Comparison of ENCODE assay signal across 20 cellular contexts in the genomic region with DNA sequence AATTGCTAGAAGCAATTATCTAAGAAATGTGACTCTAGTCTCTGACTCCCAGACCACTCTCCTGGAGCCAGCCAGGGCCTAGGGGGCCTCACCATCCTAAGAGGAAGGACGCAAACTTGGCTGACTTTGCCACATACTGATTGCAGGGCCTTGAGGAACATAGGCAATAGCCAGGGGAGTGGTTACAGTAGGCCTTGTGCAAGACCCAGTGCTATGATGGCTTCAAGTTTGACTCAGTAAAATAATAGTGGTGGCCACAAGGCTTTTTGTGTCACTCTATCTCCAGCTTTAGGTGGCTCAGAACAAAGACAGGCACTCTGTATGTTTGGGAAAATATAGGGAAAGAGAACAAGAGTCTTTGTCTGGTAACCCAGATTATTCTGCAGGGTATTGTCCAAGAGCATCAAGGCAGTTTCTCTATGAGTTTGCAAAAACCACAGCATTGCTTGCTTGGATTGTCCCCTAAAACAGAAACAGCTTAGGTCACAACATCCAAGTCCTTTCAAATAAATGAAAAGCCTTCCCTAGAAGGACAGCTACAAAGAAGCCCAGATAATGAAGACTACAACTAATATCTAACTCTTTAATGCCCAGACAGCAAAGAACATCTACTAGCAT.
A peak's percentile ranks its signal among the peaks of the same experiment; 100 is the strongest.
DNase-seq lines count a peak whose midpoint lies in the region; ATAC-seq and TF ChIP-seq lines count a peak whose summit lies in the region.
"Had no signal": no experiment of that assay in that cellular context is flagged by ENCODE, and none has a peak within 500 bp of the region (broad histone marks: within the 10 kb centered on the region; RNA-seq: fewer than 3 reads in every experiment).

No MANE protein-coding gene starts in this region.

- TF ChIP-seq EP300 in upper lobe of left lung (IDR thresholded peaks at IDR 0.05) = no peak

- H2AFZ ChIP-seq in neural progenitor cell (replicated peaks) = no peak overlapping the region

- H3K27ac ChIP-seq in epithelial cell of prostate (peak overlapping the region; percentile 52), upper lobe of left lung (no peak overlapping the region), spleen (no peak overlapping the region), neural progenitor cell (no peak overlapping the region)
- H3K27ac ChIP-seq: SJSA1, vagina, WERI-Rb-1 had no signal

- H3K9me3 ChIP-seq in upper lobe of left lung = no peaks in the 10 kb centered on the region
- no peaks in the 10 kb centered on the region for H3K9me3 ChIP-seq in spleen
- no peaks in the 10 kb centered on the region for H3K9me3 ChIP-seq in neural progenitor cell (ENCODE audit: low read depth)
- H3K9me3 ChIP-seq: MG63, SJSA1, vagina had no signal

- H3K4me1 ChIP-seq in upper lobe of left lung (no peaks in the 10 kb centered on the region), spleen (no peaks in the 10 kb centered on the region), neural progenitor cell (peaks cover 8% of the 10 kb centered on the region)
- H3K4me1 ChIP-seq: SJSA1, vagina had no signal

- DNase-seq in epithelial cell of prostate (ENCODE audit: low read depth, low spot score) (no peak), upper lobe of left lung (no peak), endothelial cell (ENCODE audit: low spot score) (no peak), spleen (no peak), neural progenitor cell (ENCODE audit: low spot score) (no peak)
- DNase-seq: central memory CD4-positive, alpha-beta T cell; left colon; MG63; naive thymus-derived CD4-positive, alpha-beta T cell; NCI-H2107; NK-92 treated with Interleukin-12 subunit alpha and Interleukin-12 subunit beta, amount 100 ng/mL, for 24 hours; stimulated activated CD4-positive, alpha-beta T cell treated with anti-CD3 and anti-CD28 coated beads, Interleukin-2, amount 100 ng/mL, for 48 hours; WERI-Rb-1 had no signal

- intact Hi-C loops in spleen (cut with DNase I; ENCODE audit: low total_unique reads) = no loop called here

- H3K4me3 Mint-ChIP-seq in endothelial cell (ENCODE audit: unreplicated experiment) (no peak overlapping the region), neural progenitor cell (no peak overlapping the region)
- H3K4me3 Mint-ChIP-seq: activated naive CD4-positive, alpha-beta T cell treated with anti-CD3 and anti-CD28 coated beads, Interleukin-2, amount 50 U/mL, for 24 hours; naive thymus-derived CD4-positive, alpha-beta T cell; stimulated activated memory B cell treated with anti-CD40 and anti-IgM and Interleukin-4, amounts not matched to agents 10 μg/mL and 1 μg/mL and 100 μg/mL, for 72 hours had no signal

- H3K79me2 ChIP-seq in neural progenitor cell (ENCODE audit: low read depth) = no peaks in the 10 kb centered on the region

- H3K9me3 Mint-ChIP-seq in endothelial cell (ENCODE audit: unreplicated experiment) = no peaks in the 10 kb centered on the region
- peaks cover 58% of the 10 kb centered on the region for H3K9me3 Mint-ChIP-seq in neural progenitor cell
- H3K9me3 Mint-ChIP-seq: stimulated activated memory B cell treated with anti-CD40 and anti-IgM and Interleukin-4, amounts not matched to agents 10 μg/mL and 1 μg/mL and 100 μg/mL, for 72 hours had no signal

- no peaks in the 10 kb centered on the region for H4K20me1 ChIP-seq in neural progenitor cell (ENCODE audit: low read depth)

- H3K4me3 ChIP-seq in upper lobe of left lung (no peak overlapping the region), spleen (no peak overlapping the region), neural progenitor cell (no peak overlapping the region)
- H3K4me3 ChIP-seq: MG63, SJSA1, vagina had no signal

- peak; percentile 50 for ATAC-seq in GM18867 (IDR thresholded peaks at IDR 0.05; ENCODE audit: unreplicated experiment)
- ATAC-seq in GM21717 (IDR thresholded peaks at IDR 0.05; ENCODE audit: unreplicated experiment) = peak; percentile 74
- peak; percentile 35 for ATAC-seq in HG03175 (IDR thresholded peaks at IDR 0.05; ENCODE audit: unreplicated experiment)
- ATAC-seq in upper lobe of left lung (ENCODE audit: low FRiP score in 2 of 2) = no peak
- ATAC-seq: left colon; naive thymus-derived CD4-positive, alpha-beta T cell; stimulated activated memory B cell treated with anti-CD40 and anti-IgM and Interleukin-4, amounts not matched to agents 10 μg/mL and 1 μg/mL and 100 μg/mL, for 72 hours had no signal

- no peaks in the 10 kb centered on the region for H3K27me3 Mint-ChIP-seq in endothelial cell (ENCODE audit: unreplicated experiment)
- peaks cover 4% of the 10 kb centered on the region for H3K27me3 Mint-ChIP-seq in neural progenitor cell (ENCODE audit: insufficient read depth, low read depth)
- H3K27me3 Mint-ChIP-seq: naive thymus-derived CD4-positive, alpha-beta T cell had no signal

- H3K27me3 ChIP-seq in upper lobe of left lung (no peaks in the 10 kb centered on the region), spleen (replicated peaks in 1 of 7) (no peaks in the 10 kb centered on the region), neural progenitor cell (no peaks in the 10 kb centered on the region)
- H3K27me3 ChIP-seq: MG63, SJSA1, vagina had no signal

- no peak overlapping the region for H3K4me2 ChIP-seq in neural progenitor cell

- TF ChIP-seq POLR2A in upper lobe of left lung (IDR thresholded peaks at IDR 0.05) (no peak), spleen (IDR thresholded peaks at IDR 0.05) (no peak)

- no peaks in the 10 kb centered on the region for H3K4me1 Mint-ChIP-seq in endothelial cell (ENCODE audit: unreplicated experiment)
- peaks cover 13% of the 10 kb centered on the region for H3K4me1 Mint-ChIP-seq in neural progenitor cell
- H3K4me1 Mint-ChIP-seq: activated naive CD4-positive, alpha-beta T cell treated with anti-CD3 and anti-CD28 coated beads, Interleukin-2, amount 50 U/mL, for 24 hours; naive thymus-derived CD4-positive, alpha-beta T cell had no signal

- H3K36me3 Mint-ChIP-seq in endothelial cell (ENCODE audit: low read depth, unreplicated experiment) (no peaks in the 10 kb centered on the region), neural progenitor cell (peaks cover 16% of the 10 kb centered on the region)
- H3K36me3 Mint-ChIP-seq: activated naive CD4-positive, alpha-beta T cell treated with anti-CD3 and anti-CD28 coated beads, Interleukin-2, amount 50 U/mL, for 24 hours; naive thymus-derived CD4-positive, alpha-beta T cell; stimulated activated memory B cell treated with anti-CD40 and anti-IgM and Interleukin-4, amounts not matched to agents 10 μg/mL and 1 μg/mL and 100 μg/mL, for 72 hours had no signal

- H3F3A ChIP-seq in neural progenitor cell (ENCODE audit: low read depth) = peaks cover 10% of the 10 kb centered on the region

- H3K27ac Mint-ChIP-seq in endothelial cell (ENCODE audit: unreplicated experiment) = no peak overlapping the region
- H3K27ac Mint-ChIP-seq in neural progenitor cell = no peak overlapping the region
- H3K27ac Mint-ChIP-seq: activated naive CD4-positive, alpha-beta T cell treated with anti-CD3 and anti-CD28 coated beads, Interleukin-2, amount 50 U/mL, for 24 hours; naive thymus-derived CD4-positive, alpha-beta T cell; stimulated activated memory B cell treated with anti-CD40 and anti-IgM and Interleukin-4, amounts not matched to agents 10 μg/mL and 1 μg/mL and 100 μg/mL, for 72 hours had no signal

- no peak for TF ChIP-seq CTCF in upper lobe of left lung (IDR thresholded peaks at IDR 0.05)
- no peak for TF ChIP-seq CTCF in endothelial cell (IDR thresholded peaks at IDR 0.05; ENCODE audit: unreplicated experiment)
- TF ChIP-seq CTCF in spleen (IDR thresholded peaks at IDR 0.05 in 8 of 11, conservative IDR thresholded peaks at IDR 0.05 in 3 of 11) = no peak
- TF ChIP-seq CTCF in neural progenitor cell (IDR thresholded peaks at IDR 0.05) = no peak

- H3K9ac ChIP-seq in neural progenitor cell = no peak overlapping the region

- WGBS in upper lobe of left lung, 2 donors = 86 to 100% methylated on average over 1 of the region's 1 CpG
- WGBS in spleen, 5 donors = 79 to 92% (median 86%) methylated on average over 1 of the region's 1 CpG

- H3K36me3 ChIP-seq in upper lobe of left lung = no peaks in the 10 kb centered on the region
- no peaks in the 10 kb centered on the region for H3K36me3 ChIP-seq in spleen
- H3K36me3 ChIP-seq in neural progenitor cell = peaks cover 4% of the 10 kb centered on the region
- H3K36me3 ChIP-seq: MG63, SJSA1, vagina, WERI-Rb-1 had no signal

Comparison
In these comparisons a context has a peak if more than half of its experiments do, and no peak if none do; other contexts are left out.
1. ATAC-seq: peak in GM18867 (single experiment), GM21717 (single experiment) and HG03175 (single experiment); none in upper lobe of left lung (0 of 2).